8 cellular contexts compared by ENCODE assay signal in the genomic region with DNA sequence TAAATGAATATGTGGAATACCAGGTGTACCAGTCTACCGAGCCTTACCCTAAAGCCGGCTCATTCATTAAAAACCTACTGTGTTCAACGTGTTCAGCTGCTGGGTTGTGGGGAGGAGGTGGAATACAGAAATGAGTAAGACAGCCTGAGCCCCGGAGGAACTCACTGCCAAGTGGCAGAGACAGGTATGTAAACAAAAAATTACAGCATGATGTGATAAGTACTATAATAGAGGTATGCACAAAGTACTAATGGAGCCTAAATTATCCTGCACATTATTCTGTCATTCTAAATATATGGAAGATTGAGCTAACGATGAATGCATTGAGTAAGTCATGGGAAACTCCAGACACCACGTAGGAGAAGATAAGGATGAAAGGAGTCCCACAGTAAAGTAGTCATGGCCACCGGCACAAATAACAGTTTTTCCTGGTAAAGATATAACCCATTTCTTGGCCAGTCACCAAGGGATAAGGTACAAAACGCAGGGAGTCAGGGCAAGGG.
DNase-seq lines count a peak whose midpoint lies in the region; ATAC-seq lines count a peak whose summit lies in the region.

No MANE protein-coding gene starts in this region.

- no peak overlapping the region for H3K27ac Mint-ChIP-seq in T-helper 2 cell treated with Interferon-gamma antibody and Interleukin-4, amounts not matched to agents 5 μg/mL and 100 μg/mL, for 36 hours

- peak overlapping the region; percentile 87 for H3K4me2 ChIP-seq in BLaER1

- no peak overlapping the region for H3K9ac ChIP-seq in BLaER1

- peaks cover 50% of the 10 kb centered on the region for H3K4me1 ChIP-seq in BLaER1

- no peak overlapping the region for H3K27ac ChIP-seq in BLaER1

- peaks cover 42% of the 10 kb centered on the region for H3K9me3 ChIP-seq in BLaER1

- ATAC-seq in GM18858 (IDR thresholded peaks at IDR 0.05; ENCODE audit: unreplicated experiment) (peak; percentile 53), HG03045 (IDR thresholded peaks at IDR 0.05; ENCODE audit: unreplicated experiment) (peak; percentile 34), GM19328 (IDR thresholded peaks at IDR 0.05; ENCODE audit: unreplicated experiment) (no peak)

- peak overlapping the region; percentile 39 for H3K4me3 Mint-ChIP-seq in T-helper 2 cell treated with Interferon-gamma antibody and Interleukin-4, amounts not matched to agents 5 μg/mL and 100 μg/mL, for 36 hours

- H4K20me1 ChIP-seq in BLaER1 = no peaks in the 10 kb centered on the region

- DNase-seq in T-helper 2 cell treated with Interferon-gamma antibody and Interleukin-4, amounts not matched to agents 5 μg/mL and 100 μg/mL, for 36 hours (ENCODE audit: low spot score) = peak; percentile 24
- DNase-seq in Ammon's horn (ENCODE audit: low spot score) (no peak), middle frontal gyrus (ENCODE audit: extremely low spot score, low spot score) (no peak), DMS79 (lab: John Stamatoyannopoulos, UW) (no peak)

- H3K36me3 ChIP-seq in BLaER1 = no peaks in the 10 kb centered on the region

- no peak overlapping the region for H3K4me3 ChIP-seq in BLaER1

- no peaks in the 10 kb centered on the region for H3K36me3 Mint-ChIP-seq in T-helper 2 cell treated with Interferon-gamma antibody and Interleukin-4, amounts not matched to agents 5 μg/mL and 100 μg/mL, for 36 hours (ENCODE audit: low read depth)

- H3K9me3 Mint-ChIP-seq in T-helper 2 cell treated with Interferon-gamma antibody and Interleukin-4, amounts not matched to agents 5 μg/mL and 100 μg/mL, for 36 hours = no peaks in the 10 kb centered on the region

- peaks cover 7% of the 10 kb centered on the region for H3K4me1 Mint-ChIP-seq in T-helper 2 cell treated with Interferon-gamma antibody and Interleukin-4, amounts not matched to agents 5 μg/mL and 100 μg/mL, for 36 hours (ENCODE audit: low read depth)

- no peaks in the 10 kb centered on the region for H3K27me3 Mint-ChIP-seq in T-helper 2 cell treated with Interferon-gamma antibody and Interleukin-4, amounts not matched to agents 5 μg/mL and 100 μg/mL, for 36 hours (ENCODE audit: low read depth)

- no peaks in the 10 kb centered on the region for H3K27me3 ChIP-seq in BLaER1
